ENCODE assay signal across 12 cellular contexts in genomic region chr9:83472221-83472665, GRCh38.
DNase-seq lines count a peak whose midpoint lies in the region; ATAC-seq and TF ChIP-seq lines count a peak whose summit lies in the region.
"Had no signal": no experiment of that assay in that cellular context is flagged by ENCODE, and none has a peak within 500 bp of the region (broad histone marks: within the 10 kb centered on the region; RNA-seq: fewer than 3 reads in every experiment).

No MANE protein-coding gene starts in this region.

- H3K4me1 ChIP-seq in BLaER1 = no peaks in the 10 kb centered on the region

- H3K36me3 ChIP-seq in BLaER1 = no peaks in the 10 kb centered on the region
- H3K36me3 ChIP-seq: neural progenitor cell had no signal

- no peak overlapping the region for H3K9ac ChIP-seq in BLaER1
- H3K9ac ChIP-seq: neural progenitor cell had no signal

- no peak for ATAC-seq in GM19395 (IDR thresholded peaks at IDR 0.05; ENCODE audit: unreplicated experiment)

- peaks cover 8% of the 10 kb centered on the region for H3K27me3 Mint-ChIP-seq in nephron progenitor cell (ENCODE audit: low read depth, poor library complexity)

- no peak overlapping the region for H3K4me3 Mint-ChIP-seq in nephron progenitor cell
- H3K4me3 Mint-ChIP-seq: activated CD4-positive, alpha-beta memory T cell treated with anti-CD3 and anti-CD28 coated beads for 36 hours; neural progenitor cell had no signal

- peaks cover 22% of the 10 kb centered on the region for H3K4me1 Mint-ChIP-seq in nephron progenitor cell

- peaks cover 7% of the 10 kb centered on the region for H3K9me3 Mint-ChIP-seq in nephron progenitor cell
- H3K9me3 Mint-ChIP-seq: activated CD4-positive, alpha-beta memory T cell treated with anti-CD3 and anti-CD28 coated beads for 36 hours; neural progenitor cell had no signal

- H3K27me3 ChIP-seq in BLaER1 = no peaks in the 10 kb centered on the region
- H3K27me3 ChIP-seq: neural progenitor cell had no signal

- H4K20me1 ChIP-seq in BLaER1 = no peaks in the 10 kb centered on the region

- no peaks in the 10 kb centered on the region for H3K36me3 Mint-ChIP-seq in nephron progenitor cell (ENCODE audit: low read depth)
- H3K36me3 Mint-ChIP-seq: neural progenitor cell had no signal

- no peak overlapping the region for H3K27ac Mint-ChIP-seq in nephron progenitor cell
- H3K27ac Mint-ChIP-seq: activated CD4-positive, alpha-beta memory T cell treated with anti-CD3 and anti-CD28 coated beads for 36 hours; neural progenitor cell had no signal

- no peaks in the 10 kb centered on the region for H3K9me3 ChIP-seq in BLaER1

- peak overlapping the region; percentile 10; the same call in 1 of the 2 replicates for H3K4me2 ChIP-seq in BLaER1
- H3K4me2 ChIP-seq: neural progenitor cell had no signal

- DNase-seq in HT-29 (ENCODE audit: low spot score) = peak; percentile 76
- peak; percentile 59 for DNase-seq in amniotic epithelial cell (ENCODE audit: low read depth)
- peak; percentile 20 for DNase-seq in iris pigment epithelial cell (ENCODE audit: low read depth)
- DNase-seq in superior temporal gyrus (ENCODE audit: extremely low spot score) = no peak
- no peak for DNase-seq in SW480 (ENCODE audit: low spot score)
- DNase-seq in nephron progenitor cell = no peak
- DNase-seq: activated CD4-positive, alpha-beta memory T cell treated with anti-CD3 and anti-CD28 coated beads for 36 hours; anterior cingulate cortex; hypothalamus had no signal

- H3K4me3 ChIP-seq in BLaER1 = no peak overlapping the region
- H3K4me3 ChIP-seq: neural progenitor cell had no signal

- no peak for TF ChIP-seq CTCF in nephron progenitor cell (IDR thresholded peaks at IDR 0.05)

- no peak overlapping the region for H3K27ac ChIP-seq in BLaER1
- H3K27ac ChIP-seq: neural progenitor cell had no signal

Comparison
In these comparisons a context has a peak if more than half of its experiments do, and no peak if none do; other contexts are left out.
1. DNase-seq: peak in HT-29 (single experiment), amniotic epithelial cell (single experiment) and iris pigment epithelial cell (single experiment); none in superior temporal gyrus (single experiment), SW480 (single experiment) and nephron progenitor cell (single experiment).